Comparison of ENCODE assay signal across 2 cellular contexts in the genomic region with DNA sequence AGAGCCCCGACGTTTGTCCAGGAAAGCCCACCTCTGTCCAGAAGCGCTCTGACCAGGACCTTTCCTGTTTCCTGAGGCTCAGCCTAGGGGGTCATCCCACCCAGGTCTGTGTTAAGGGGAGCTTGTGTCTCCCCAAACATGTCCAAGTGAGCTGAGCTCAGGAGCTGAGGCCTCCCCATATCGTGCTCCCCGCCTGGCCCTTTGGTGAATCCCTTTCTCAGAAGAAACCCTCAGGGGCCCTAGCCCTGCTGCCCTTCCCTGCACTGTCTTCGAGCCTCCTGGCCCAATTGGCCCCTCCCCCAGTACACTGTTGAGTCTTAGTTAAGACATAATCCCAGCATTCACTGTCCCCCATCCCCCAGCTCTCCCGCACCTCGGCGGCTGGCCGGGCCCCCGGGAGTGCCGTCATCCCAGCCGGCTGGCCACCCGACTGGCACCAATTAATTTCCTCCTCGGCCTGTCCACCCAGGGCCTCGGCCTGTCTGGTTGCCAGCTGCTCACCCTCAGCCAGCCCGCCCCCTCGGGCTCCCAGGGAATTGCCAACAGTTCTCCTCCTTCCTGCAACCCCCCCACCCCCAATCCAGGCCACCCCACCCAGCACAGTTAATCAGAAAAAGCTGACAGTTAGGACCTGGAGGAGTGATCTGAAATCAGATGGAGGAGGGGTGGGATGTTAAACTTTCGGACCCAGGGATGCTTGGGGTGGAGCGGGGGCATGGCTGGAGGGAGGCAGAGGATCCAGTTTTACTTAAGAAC.
TF ChIP-seq lines count a peak whose summit lies in the region.

No MANE protein-coding gene starts in this region.

TF ChIP-seq in IMR-90, 13 proteins besides CTCF, POLR2A, EP300 and RAD21:
- TF ChIP-seq CEBPB (IDR thresholded peaks at IDR 0.05; ENCODE audit: low read depth, low read length) (peak; percentile 20; the same call in 1 of the 2 replicates), MAZ (IDR thresholded peaks at IDR 0.05; ENCODE audit: borderline replicate concordance, low read depth, low read length) (peak; percentile 78), NFE2L2 (IDR thresholded peaks at IDR 0.05; ENCODE audit: low read depth, low read length) (no peak), MXI1 (IDR thresholded peaks at IDR 0.05; ENCODE audit: borderline replicate concordance, low read depth, low read length) (no peak), FOS (IDR thresholded peaks at IDR 0.05; ENCODE audit: low read depth, low read length) (0 out of 2 replicates have a peak, but pooled peaks have one; percentile 14), RFX5 (IDR thresholded peaks at IDR 0.05; ENCODE audit: low read depth, low read length) (no peak), RCOR1 (IDR thresholded peaks at IDR 0.05; ENCODE audit: insufficient replicate concordance, low read length) (peak; percentile 72), BHLHE40 (IDR thresholded peaks at IDR 0.05; ENCODE audit: low read depth, low read length) (peak; percentile 48; the same call in 1 of the 2 replicates), CHD1 (IDR thresholded peaks at IDR 0.05; ENCODE audit: low read depth, low read length) (no peak)

TF ChIP-seq in GM12891, 5 proteins besides CTCF, POLR2A, EP300 and RAD21:
- TF ChIP-seq SPI1 (IDR thresholded peaks at IDR 0.05; ENCODE audit: low read depth, low read length) (no peak), TAF1 (IDR thresholded peaks at IDR 0.05; ENCODE audit: low read depth, low read length) (no peak), POLR2AphosphoS5 (IDR thresholded peaks at IDR 0.05; ENCODE audit: low read depth, low read length) (no peak), PAX5 (IDR thresholded peaks at IDR 0.05; ENCODE audit: insufficient read depth, low read length, severe bottlenecking) (no peak), POU2F2 (IDR thresholded peaks at IDR 0.05; ENCODE audit: low read depth, low read length) (no peak)
